24 cellular contexts compared by ENCODE assay signal in the genomic region with DNA sequence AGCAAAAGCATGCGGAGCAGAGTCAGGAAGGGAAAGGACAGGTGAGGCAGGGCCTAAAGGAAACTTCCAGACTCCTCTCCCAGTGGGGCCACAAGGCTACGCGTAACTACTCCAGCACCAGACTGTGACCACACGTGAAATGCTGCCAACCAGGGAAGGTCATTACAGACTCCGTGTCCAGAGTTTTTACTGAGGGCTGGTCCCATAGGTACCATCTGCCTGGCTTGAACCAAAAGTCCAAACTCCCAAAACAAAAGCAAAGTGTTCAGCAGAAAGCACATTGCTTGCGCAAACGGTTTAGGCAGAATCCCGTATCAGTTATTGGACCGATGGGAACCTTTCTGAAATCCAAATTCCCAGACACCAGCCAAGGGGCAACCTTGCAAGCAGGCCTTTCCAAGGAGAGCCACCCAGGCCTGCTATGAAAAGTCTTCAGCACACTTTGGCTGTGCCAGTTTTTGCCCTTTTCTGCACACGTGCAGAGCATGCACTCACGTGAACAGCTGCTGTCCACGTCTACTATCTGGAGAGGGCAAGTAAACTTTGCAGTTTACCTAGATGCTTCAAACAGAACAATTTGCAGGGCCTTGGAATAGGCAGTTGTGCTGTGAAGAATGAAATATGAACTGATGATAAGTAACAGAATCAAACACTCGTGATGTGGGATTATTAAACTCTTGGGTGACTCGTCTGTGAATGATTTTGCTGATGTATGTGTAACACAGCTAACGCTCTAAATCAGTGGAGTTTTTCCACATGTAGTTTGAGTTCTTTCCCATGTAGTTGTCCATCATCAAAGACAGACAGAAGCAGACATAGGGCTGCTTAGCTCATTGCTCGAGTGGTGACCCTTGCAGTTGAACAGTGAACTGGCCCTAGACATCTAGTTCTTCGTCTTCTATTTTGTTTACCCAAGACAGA. TPM values are rescaled to one million over a fixed set of nuclear protein-coding genes. Genes with fewer than 3 reads are reported as not detected.
DNase-seq lines count a peak whose midpoint lies in the region; ATAC-seq and TF ChIP-seq lines count a peak whose summit lies in the region.
"Had no signal": no experiment of that assay in that cellular context is flagged by ENCODE, and none has a peak within 500 bp of the region (broad histone marks: within the 10 kb centered on the region; RNA-seq: fewer than 3 reads in every experiment).

No MANE protein-coding gene starts in this region.

- no peaks in the 10 kb centered on the region for H3K9me2 ChIP-seq in GM23338 (ENCODE audit: insufficient read depth)

- peak overlapping the region; percentile 24; the same call in 1 of the 2 replicates for H3K27ac Mint-ChIP-seq in GM23338
- H3K27ac Mint-ChIP-seq in naive thymus-derived CD8-positive, alpha-beta T cell, result peak overlapping the region in 8 of 10 donors; percentile 13 to 94 (median 67)

- H3K79me2 ChIP-seq in GM23338 (replicated peaks; ENCODE audit: insufficient read depth) (peaks cover 83% of the 10 kb centered on the region), fibroblast of lung (ENCODE audit: control insufficient read depth, insufficient read depth, low read length) (peaks cover 19% of the 10 kb centered on the region)

- TF ChIP-seq CTCF in AG10803 (conservative IDR thresholded peaks at IDR 0.05; ENCODE audit: low read length), result no peak
- TF ChIP-seq CTCF in GM23338 (conservative IDR thresholded peaks at IDR 0.05; ENCODE audit: low read depth in 2 of 2), result no peak
- TF ChIP-seq CTCF in fibroblast of lung (conservative IDR thresholded peaks at IDR 0.05 in 1 of 2, IDR thresholded peaks at IDR 0.05 in 1 of 2; ENCODE audit: low read depth in 1 of 2, low read length in 2 of 2), result no peak

- peaks cover 2% of the 10 kb centered on the region for H3K27me3 Mint-ChIP-seq in GM23338 (ENCODE audit: insufficient read depth, low read depth, poor library complexity)
- no peaks in the 10 kb centered on the region for H3K27me3 Mint-ChIP-seq in naive thymus-derived CD8-positive, alpha-beta T cell

- POLR2A ChIA-PET in naive thymus-derived CD8-positive, alpha-beta T cell (lab: Charles Lee), result no interaction called here

- H3K36me3 ChIP-seq in GM23338 (ENCODE audit: insufficient read depth) (peaks cover 43% of the 10 kb centered on the region), fibroblast of lung (ENCODE audit: control insufficient read depth, insufficient read depth, low read length) (peaks cover 9% of the 10 kb centered on the region)

- H3K9ac ChIP-seq in fibroblast of lung (ENCODE audit: insufficient read depth, low read length), result no peak overlapping the region

- H3K4me3 Mint-ChIP-seq in GM23338, result no peak overlapping the region
- no peak overlapping the region for H3K4me3 Mint-ChIP-seq in naive thymus-derived CD8-positive, alpha-beta T cell
- H3K4me3 Mint-ChIP-seq: endodermal cell, immature natural killer cell had no signal

- H3K4me2 ChIP-seq in GM23338 (no peak overlapping the region), fibroblast of lung (ENCODE audit: extremely low read depth, insufficient read depth, low read length) (no peak overlapping the region)
- H3K4me2 ChIP-seq: hepatocyte had no signal

- no peak overlapping the region; the same call in 1 of the 2 replicates for H3K27ac ChIP-seq in GM23338 (ENCODE audit: low read depth)
- peak overlapping the region; percentile 26 for H3K27ac ChIP-seq in fibroblast of lung (ENCODE audit: insufficient read depth, low read length)
- H3K27ac ChIP-seq: breast epithelium, hepatocyte, HL-60, prostate gland had no signal

- peaks cover 37% of the 10 kb centered on the region for H4K20me1 ChIP-seq in GM23338 (replicated peaks; ENCODE audit: insufficient read depth)
- no peaks in the 10 kb centered on the region for H4K20me1 ChIP-seq in fibroblast of lung (ENCODE audit: control insufficient read depth, extremely low read depth, insufficient read depth, low read length)

- H3K4me3 ChIP-seq in AG10803 (ENCODE audit: low read length) (no peak overlapping the region), GM23338 (no peak overlapping the region), fibroblast of lung (replicated peaks in 1 of 4; ENCODE audit: control extremely low read depth in 1 of 4, insufficient read depth in 1 of 4, low read depth in 3 of 4, low read length in 4 of 4) (no peak overlapping the region)
- H3K4me3 ChIP-seq: breast epithelium, hepatocyte, mucosa of descending colon, prostate gland had no signal

- H3K4me1 ChIP-seq in GM23338 (ENCODE audit: insufficient read depth) (no peaks in the 10 kb centered on the region), fibroblast of lung (ENCODE audit: control insufficient read depth, extremely low read depth, insufficient read depth, low read length) (peaks cover 2% of the 10 kb centered on the region)
- H3K4me1 ChIP-seq: breast epithelium, prostate gland had no signal

- no peaks in the 10 kb centered on the region for H3K9me3 Mint-ChIP-seq in GM23338
- H3K9me3 Mint-ChIP-seq in naive thymus-derived CD8-positive, alpha-beta T cell, result no peaks in the 10 kb centered on the region
- H3K9me3 Mint-ChIP-seq: endodermal cell had no signal

- no peaks in the 10 kb centered on the region for H3K4me1 Mint-ChIP-seq in GM23338
- H3K4me1 Mint-ChIP-seq in naive thymus-derived CD8-positive, alpha-beta T cell, result peaks cover 32 to 69% (median 51%) of the 10 kb centered on the region in 4 donors

- ATAC-seq in GM23338, result no peak
- ATAC-seq in naive thymus-derived CD8-positive, alpha-beta T cell, result no peak
- ATAC-seq in GM21515 (IDR thresholded peaks at IDR 0.05; ENCODE audit: unreplicated experiment), result no peak
- no peak for ATAC-seq in GM19452 (IDR thresholded peaks at IDR 0.05; ENCODE audit: unreplicated experiment)
- ATAC-seq: left ventricle myocardium superior, mucosa of descending colon, Panc1 had no signal

- peaks cover 5% of the 10 kb centered on the region; the same call in 1 of the 2 replicates for H3F3A ChIP-seq in GM23338 (replicated peaks; ENCODE audit: low read depth)

- DNase-seq in AG10803 (ENCODE audit: low read depth) (peak; percentile 18), GM23338 (ENCODE audit: low spot score) (no peak), fibroblast of lung (ENCODE audit: low read depth in 2 of 2) (peak; percentile 38 to 71), SHP77 (lab: John Stamatoyannopoulos, UW) (no peak)
- DNase-seq in naive thymus-derived CD8-positive, alpha-beta T cell, result no peak
- DNase-seq in activated CD8-positive, alpha-beta memory T cell treated with anti-CD3 and anti-CD28 coated beads for 24 hours, result no peak
- DNase-seq: activated CD4-positive, alpha-beta T cell treated with anti-CD3 and anti-CD28 coated beads for 48 hours; activated CD8-positive, alpha-beta memory T cell treated with anti-CD3 and anti-CD28 coated beads, Interleukin-2, amount 50 U/mL, for 48 hours; cortex of kidney; endodermal cell; immature natural killer cell; left ventricle myocardium superior; mucosa of descending colon; NCI-H1417; NCI-H510A; substantia nigra; T-helper 2 cell had no signal

- no peaks in the 10 kb centered on the region for H3K9me3 ChIP-seq in fibroblast of lung (ENCODE audit: control insufficient read depth, insufficient read depth, low read depth, low read length)
- H3K9me3 ChIP-seq: breast epithelium, mucosa of descending colon, prostate gland had no signal

- no peak overlapping the region for H2AFZ ChIP-seq in GM23338
- no peak overlapping the region for H2AFZ ChIP-seq in fibroblast of lung (ENCODE audit: low read length)
- H2AFZ ChIP-seq: hepatocyte had no signal

- H3K36me3 Mint-ChIP-seq in GM23338 (ENCODE audit: low read depth), result peaks cover 71% of the 10 kb centered on the region
- peaks cover 0 to 61% (median 33%) of the 10 kb centered on the region in 3 donors for H3K36me3 Mint-ChIP-seq in naive thymus-derived CD8-positive, alpha-beta T cell

- H3K27me3 ChIP-seq in GM23338 (ENCODE audit: insufficient read depth) (no peaks in the 10 kb centered on the region; the same call in 1 of the 2 replicates), fibroblast of lung (ENCODE audit: control insufficient read depth, insufficient read depth, low read length) (no peaks in the 10 kb centered on the region)
- H3K27me3 ChIP-seq: breast epithelium, hepatocyte had no signal

TF ChIP-seq in GM23338, 12 proteins besides CTCF, POLR2A, EP300 and RAD21:
- TF ChIP-seq STAT1 (IDR thresholded peaks at IDR 0.05; ENCODE audit: unreplicated experiment) (no peak), EZH2phosphoT487 (IDR thresholded peaks at IDR 0.05; ENCODE audit: unreplicated experiment) (no peak)

RNA-seq across cellular contexts. Expression of a gene that starts 58.1 kb away (rescaled TPM):
- total RNA-seq in GM23338 (2014; rRNA removed; shearing (Covaris generic)), result 6.0 and 8.3 TPM in 2 replicates
- polyA plus RNA-seq in GM23338 (2016; fragmentation: Nextera tagmentation; extraction: Ambion mirVana), result 2.1 and 2.6 TPM in 2 replicates
- total RNA-seq in fibroblast of lung, result 34.9 and 37.0 TPM in 2 replicates
- 11.8 and 96.2 TPM in 2 replicates for polyA plus RNA-seq in fibroblast of lung
- polyA plus RNA-seq in fibroblast of lung (2012), result 7.1 and 70.6 TPM in 2 replicates
- polyA minus RNA-seq in fibroblast of lung (ENCODE audit: low replicate concordance), result 16.4 and 88.9 TPM in 2 replicates
- total RNA-seq in naive thymus-derived CD8-positive, alpha-beta T cell, result not detected
- polyA plus RNA-seq in naive thymus-derived CD8-positive, alpha-beta T cell, result under 1 TPM; 0.05 to 0.24 (median 0.07) TPM

Comparison
In these comparisons a context has a peak if more than half of its experiments do, and no peak if none do; other contexts are left out.
1. DNase-seq: peak in AG10803 (single experiment) and fibroblast of lung (2 of 2); none in GM23338 (single experiment), naive thymus-derived CD8-positive, alpha-beta T cell (0 of 10), activated CD8-positive, alpha-beta memory T cell treated with anti-CD3 and anti-CD28 coated beads for 24 hours (single experiment) and SHP77 (0 of 2).